8 cellular contexts compared by ENCODE assay signal in the genomic region with DNA sequence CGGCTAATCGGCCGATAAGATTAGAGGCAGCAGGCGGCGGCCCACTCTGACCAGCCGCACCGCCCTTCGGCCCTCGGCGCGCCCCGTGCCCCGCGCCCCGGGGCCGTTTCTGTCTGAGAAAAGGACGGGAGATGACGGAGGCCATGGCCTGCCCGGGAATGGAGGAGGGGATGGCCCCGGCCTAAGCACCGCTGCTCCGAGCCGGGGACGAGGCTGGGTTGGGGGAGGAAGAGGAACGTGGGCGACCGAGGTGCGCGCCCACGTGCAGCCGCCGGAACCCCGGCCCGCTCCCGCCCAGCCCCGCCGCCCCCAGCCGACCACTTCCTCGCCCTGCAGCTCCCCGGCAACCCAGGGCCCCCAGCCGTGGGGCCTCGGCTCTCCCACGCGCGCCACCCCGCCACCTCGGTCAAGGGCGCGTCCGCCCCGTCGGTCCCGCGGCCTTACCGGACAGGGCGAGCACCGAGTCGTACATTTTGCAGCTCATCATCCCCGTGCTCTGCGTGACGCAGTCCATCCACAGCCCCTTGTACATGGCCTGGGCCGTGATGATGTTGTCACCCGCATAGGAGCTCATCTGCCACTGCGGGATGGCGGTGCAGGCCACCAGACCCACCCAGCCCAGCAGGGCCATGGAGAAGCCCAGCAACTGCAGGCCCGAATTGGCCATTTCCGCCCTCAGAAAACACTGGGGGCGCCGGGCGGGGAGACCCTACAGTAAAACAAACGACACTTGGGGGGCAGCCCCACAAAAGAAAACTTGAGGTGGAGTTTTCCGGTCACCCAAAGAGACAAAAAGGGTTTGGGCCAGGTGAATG. TPM values are rescaled to one million over a fixed set of nuclear protein-coding genes. Genes with fewer than 3 reads are reported as not detected.
DNase-seq lines count a peak whose midpoint lies in the region; ATAC-seq and TF ChIP-seq lines count a peak whose summit lies in the region.

No MANE protein-coding gene starts in this region.

- no peak overlapping the region for H3K9ac ChIP-seq in DND-41 (ENCODE audit: low read depth, low read length)

- CTCF ChIA-PET in WTC11 (lab: Charles Lee): interaction anchor here (1.1 to 1.4 kb wide), 2 partner anchors 13 to 19 kb away, joined by 3 to 4 read pairs; no protein-coding TSS in a partner anchor

- no peak overlapping the region for H3K4me2 ChIP-seq in DND-41 (ENCODE audit: insufficient read depth, low read length)

- 16% methylated on average over 7 of the region's 72 CpGs for WGBS in esophagus muscularis mucosa

- H3K4me1 ChIP-seq in DND-41 (ENCODE audit: insufficient read depth, low read length): peaks cover 3% of the 10 kb centered on the region; the same call in 1 of the 2 replicates
- H3K4me1 ChIP-seq in esophagus muscularis mucosa: peaks cover 25 to 40% (median 30%) of the 10 kb centered on the region in 4 donors

- DNase-seq in DND-41 (no peak), WTC11 (ENCODE audit: low spot score) (peak; percentile 27), esophagus muscularis mucosa (ENCODE audit: extremely low spot score) (no peak), neural crest cell (ENCODE audit: low read depth, low spot score) (no peak), NCI-H345 (lab: John Stamatoyannopoulos, UW) (no peak), HK-2 (ENCODE audit: unreplicated experiment) (no peak)

- no peaks in the 10 kb centered on the region for H4K20me1 ChIP-seq in DND-41 (ENCODE audit: insufficient read depth, low read length)

- H3K27me3 Mint-ChIP-seq in WTC11 (ENCODE audit: low read depth) (no peaks in the 10 kb centered on the region), neural crest cell (ENCODE audit: low read depth) (peaks cover 80% of the 10 kb centered on the region)

- H3K79me2 ChIP-seq in DND-41 (ENCODE audit: insufficient read depth, low read length): no peaks in the 10 kb centered on the region

- H3K27ac ChIP-seq in DND-41 (ENCODE audit: low read length) (no peak overlapping the region), esophagus muscularis mucosa (replicated peaks in 1 of 4) (peak overlapping the region in 1 of 4 donors; percentile 10)

- H3K9me3 ChIP-seq in DND-41 (ENCODE audit: insufficient read depth, low read length, severe bottlenecking) (no peaks in the 10 kb centered on the region), esophagus muscularis mucosa (no peaks in the 10 kb centered on the region)

- no peak overlapping the region for H3K4me3 ChIP-seq in DND-41 (ENCODE audit: low read depth in 1 of 2, low read length in 2 of 2)
- H3K4me3 ChIP-seq in esophagus muscularis mucosa: peak overlapping the region; percentile 44 to 64 (median 52)

- H3K4me1 Mint-ChIP-seq in WTC11 (peaks cover 23% of the 10 kb centered on the region), neural crest cell (peaks cover 13% of the 10 kb centered on the region)

- no peak overlapping the region for H2AFZ ChIP-seq in DND-41 (ENCODE audit: low read depth, low read length)

- H3K4me3 Mint-ChIP-seq in WTC11 (peak overlapping the region; percentile 98), neural crest cell (peak overlapping the region; percentile 72)

- intact Hi-C loops in esophagus muscularis mucosa (cut with DNase I): no loop called here

- ATAC-seq in DND-41 (ENCODE audit: insufficient read depth, low read depth): 0 out of 3 replicates have a peak, but pooled peaks have one; percentile 27
- ATAC-seq in WTC11: no peak
- ATAC-seq in HG03342 (IDR thresholded peaks at IDR 0.05; ENCODE audit: unreplicated experiment): no peak
- no peak for ATAC-seq in HG02759 (IDR thresholded peaks at IDR 0.05; ENCODE audit: unreplicated experiment)

- no peak for TF ChIP-seq EP300 in esophagus muscularis mucosa (IDR thresholded peaks at IDR 0.05)

- H3K27me3 ChIP-seq in DND-41 (ENCODE audit: insufficient read depth, low read length, poor library complexity): no peaks in the 10 kb centered on the region
- peaks cover 17 to 60% (median 36%) of the 10 kb centered on the region in 4 donors for H3K27me3 ChIP-seq in esophagus muscularis mucosa

- peak overlapping the region; percentile 99 for H3K27ac Mint-ChIP-seq in WTC11
- no peak overlapping the region for H3K27ac Mint-ChIP-seq in neural crest cell (ENCODE audit: unreplicated experiment)

- TF ChIP-seq CTCF in DND-41 (IDR thresholded peaks at IDR 0.05; ENCODE audit: borderline replicate concordance, extremely low read depth, low read length, poor library complexity, severe bottlenecking): no peak
- no peak for TF ChIP-seq CTCF in WTC11 (IDR thresholded peaks at IDR 0.05)
- no peak for TF ChIP-seq CTCF in esophagus muscularis mucosa (IDR thresholded peaks at IDR 0.05)
- TF ChIP-seq CTCF in neural crest cell (conservative IDR thresholded peaks at IDR 0.05): no peak

- H3K36me3 Mint-ChIP-seq in WTC11: peaks cover 9% of the 10 kb centered on the region
- H3K36me3 Mint-ChIP-seq in neural crest cell (ENCODE audit: low read depth): peaks cover 9% of the 10 kb centered on the region

- peaks cover 24% of the 10 kb centered on the region for H3K36me3 ChIP-seq in DND-41 (ENCODE audit: insufficient read depth, low read length)
- peaks cover 22 to 33% (median 31%) of the 10 kb centered on the region in 4 donors for H3K36me3 ChIP-seq in esophagus muscularis mucosa

- no peak for TF ChIP-seq POLR2A in esophagus muscularis mucosa (IDR thresholded peaks at IDR 0.05; ENCODE audit: low read depth)

- POLR2A ChIA-PET in WTC11 (lab: Charles Lee): interaction anchor here (1.0 kb wide), 2 partner anchors 10 to 19 kb away, joined by 5 to 6 read pairs; a partner anchor contains a TSS

- H3K9me3 Mint-ChIP-seq in WTC11: no peaks in the 10 kb centered on the region
- no peaks in the 10 kb centered on the region for H3K9me3 Mint-ChIP-seq in neural crest cell

TF ChIP-seq in WTC11, 78 proteins besides CTCF, POLR2A, EP300 and RAD21 (continues in another document):
- TF ChIP-seq NFYB (CRISPR knock-in tag; conservative IDR thresholded peaks at IDR 0.05; ENCODE audit: low read depth) (no peak), FOXP1 (CRISPR knock-in tag; IDR thresholded peaks at IDR 0.05; ENCODE audit: borderline replicate concordance) (no peak), PRRX2 (CRISPR knock-in tag; IDR thresholded peaks at IDR 0.05) (no peak)
- TF ChIP-seq, protein P1, sequence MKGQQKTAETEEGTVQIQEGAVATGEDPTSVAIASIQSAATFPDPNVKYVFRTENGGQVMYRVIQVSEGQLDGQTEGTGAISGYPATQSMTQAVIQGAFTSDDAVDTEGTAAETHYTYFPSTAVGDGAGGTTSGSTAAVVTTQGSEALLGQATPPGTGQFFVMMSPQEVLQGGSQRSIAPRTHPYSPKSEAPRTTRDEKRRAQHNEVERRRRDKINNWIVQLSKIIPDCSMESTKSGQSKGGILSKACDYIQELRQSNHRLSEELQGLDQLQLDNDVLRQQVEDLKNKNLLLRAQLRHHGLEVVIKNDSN (CRISPR knock-in tag; IDR thresholded peaks at IDR 0.05): 0 out of 2 replicates have a peak, but pooled peaks have one; percentile 7
- TF ChIP-seq, protein P2, sequence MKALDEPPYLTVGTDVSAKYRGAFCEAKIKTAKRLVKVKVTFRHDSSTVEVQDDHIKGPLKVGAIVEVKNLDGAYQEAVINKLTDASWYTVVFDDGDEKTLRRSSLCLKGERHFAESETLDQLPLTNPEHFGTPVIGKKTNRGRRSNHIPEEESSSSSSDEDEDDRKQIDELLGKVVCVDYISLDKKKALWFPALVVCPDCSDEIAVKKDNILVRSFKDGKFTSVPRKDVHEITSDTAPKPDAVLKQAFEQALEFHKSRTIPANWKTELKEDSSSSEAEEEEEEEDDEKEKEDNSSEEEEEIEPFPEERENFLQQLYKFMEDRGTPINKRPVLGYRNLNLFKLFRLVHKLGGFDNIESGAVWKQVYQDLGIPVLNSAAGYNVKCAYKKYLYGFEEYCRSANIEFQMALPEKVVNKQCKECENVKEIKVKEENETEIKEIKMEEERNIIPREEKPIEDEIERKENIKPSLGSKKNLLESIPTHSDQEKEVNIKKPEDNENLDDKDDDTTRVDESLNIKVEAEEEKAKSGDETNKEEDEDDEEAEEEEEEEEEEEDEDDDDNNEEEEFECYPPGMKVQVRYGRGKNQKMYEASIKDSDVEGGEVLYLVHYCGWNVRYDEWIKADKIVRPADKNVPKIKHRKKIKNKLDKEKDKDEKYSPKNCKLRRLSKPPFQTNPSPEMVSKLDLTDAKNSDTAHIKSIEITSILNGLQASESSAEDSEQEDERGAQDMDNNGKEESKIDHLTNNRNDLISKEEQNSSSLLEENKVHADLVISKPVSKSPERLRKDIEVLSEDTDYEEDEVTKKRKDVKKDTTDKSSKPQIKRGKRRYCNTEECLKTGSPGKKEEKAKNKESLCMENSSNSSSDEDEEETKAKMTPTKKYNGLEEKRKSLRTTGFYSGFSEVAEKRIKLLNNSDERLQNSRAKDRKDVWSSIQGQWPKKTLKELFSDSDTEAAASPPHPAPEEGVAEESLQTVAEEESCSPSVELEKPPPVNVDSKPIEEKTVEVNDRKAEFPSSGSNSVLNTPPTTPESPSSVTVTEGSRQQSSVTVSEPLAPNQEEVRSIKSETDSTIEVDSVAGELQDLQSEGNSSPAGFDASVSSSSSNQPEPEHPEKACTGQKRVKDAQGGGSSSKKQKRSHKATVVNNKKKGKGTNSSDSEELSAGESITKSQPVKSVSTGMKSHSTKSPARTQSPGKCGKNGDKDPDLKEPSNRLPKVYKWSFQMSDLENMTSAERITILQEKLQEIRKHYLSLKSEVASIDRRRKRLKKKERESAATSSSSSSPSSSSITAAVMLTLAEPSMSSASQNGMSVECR (CRISPR knock-in tag; IDR thresholded peaks at IDR 0.05; ENCODE audit: borderline replicate concordance): peak; percentile 79

RNA-seq across cellular contexts. Expression of a gene that starts 0.7 kb away (rescaled TPM):
- 131 to 136 TPM (median 136 TPM) in 3 replicates for total RNA-seq in WTC11 (2021)
- 1 to 10 TPM; 1.7 to 3.4 (median 2.1) TPM for total RNA-seq in esophagus muscularis mucosa
- not detected in 2 replicates for total RNA-seq in neural crest cell

RNA-seq across cellular contexts. Expression of a gene that starts 9.6 kb away (rescaled TPM):
- total RNA-seq in WTC11 (2021): 101 to 103 TPM (median 103 TPM) in 3 replicates
- total RNA-seq in esophagus muscularis mucosa: 10 to 100 TPM; 24.9 to 33.3 (median 27.8) TPM
- 74.4 and 77.4 TPM in 2 replicates for total RNA-seq in neural crest cell

RNA-seq across cellular contexts. Expression of a gene that starts 10.1 kb away (rescaled TPM):
- 120 to 127 TPM (median 126 TPM) in 3 replicates for total RNA-seq in WTC11 (2021)
- 10 to 100 TPM; 41.5 to 66.5 (median 46.6) TPM for total RNA-seq in esophagus muscularis mucosa
- total RNA-seq in neural crest cell: 179 and 182 TPM in 2 replicates

RNA-seq across cellular contexts. Expression of a gene that starts 19.3 kb away (rescaled TPM):
- total RNA-seq in WTC11 (2021) (228 to 247 TPM (median 238 TPM) in 3 replicates), esophagus muscularis mucosa (100 to 1,000 TPM; 360 to 524 (median 408) TPM), neural crest cell (470 and 479 TPM in 2 replicates)

RNA-seq across cellular contexts. Expression of a gene that starts 19.9 kb away (rescaled TPM):
- 5.6 to 6.4 TPM (median 6.2 TPM) in 3 replicates for total RNA-seq in WTC11 (2021)
- total RNA-seq in esophagus muscularis mucosa: 100 to 1,000 TPM; 144 to 197 (median 157) TPM
- 5.8 and 6.1 TPM in 2 replicates for total RNA-seq in neural crest cell

Comparison
In these comparisons a context has a peak if more than half of its experiments do, and no peak if none do; other contexts are left out.
1. H3K4me3 ChIP-seq: peak in esophagus muscularis mucosa (4 of 4); none in DND-41 (0 of 2).
2. RNA of a gene that starts 0.7 kb away (total RNA-seq): 131 to 136 TPM in WTC11; 1.7 to 3.4 TPM in esophagus muscularis mucosa and not detected in neural crest cell; every median in the first group is over 10 times any median in the second.